Comparison of ENCODE assay signal across 1 cellular context in the genomic region with DNA sequence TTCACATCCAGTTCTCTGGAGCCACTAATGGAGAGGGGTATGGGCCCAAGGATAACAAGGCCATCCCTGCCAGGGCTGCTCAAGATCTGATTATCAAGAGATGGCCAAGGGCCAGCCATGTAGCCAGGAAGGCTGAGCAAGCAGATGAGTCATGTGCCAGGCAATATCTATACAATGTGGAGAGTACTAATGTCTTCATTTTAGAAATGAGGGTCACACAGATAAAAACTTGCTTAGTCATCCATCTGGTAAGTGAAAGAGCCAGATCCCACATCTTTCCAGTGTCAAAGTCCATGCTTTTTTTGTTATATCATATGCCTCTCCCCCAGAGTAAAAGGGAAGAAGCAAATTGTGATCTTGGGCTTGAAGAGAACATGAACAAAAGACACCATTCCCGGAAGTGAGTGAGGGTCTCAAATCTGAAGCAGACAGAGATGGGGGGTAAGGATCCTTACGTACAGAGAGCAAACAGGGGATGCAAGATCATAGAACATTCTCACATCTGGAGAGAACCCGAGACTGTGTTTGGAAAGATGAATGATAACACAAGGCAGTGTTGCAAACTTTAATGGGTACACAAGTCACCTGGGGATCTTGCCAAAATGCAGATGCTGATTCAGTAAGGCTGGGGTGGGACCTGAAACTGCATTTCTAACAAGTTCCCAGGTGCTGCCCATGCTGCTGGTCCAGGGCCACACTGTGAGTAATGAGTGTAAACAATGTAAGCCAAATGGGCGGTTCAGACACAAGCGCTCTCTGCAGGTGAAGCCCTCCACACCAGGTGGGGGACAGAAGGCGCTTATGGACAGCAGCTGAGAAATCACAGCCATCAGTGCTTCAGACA.
TF ChIP-seq lines count a peak whose summit lies in the region.

No MANE protein-coding gene starts in this region.

TF ChIP-seq in K562, 482 proteins besides CTCF, POLR2A, EP300 and RAD21 (continued from another document and continues in another):
- TF ChIP-seq, protein P1, sequence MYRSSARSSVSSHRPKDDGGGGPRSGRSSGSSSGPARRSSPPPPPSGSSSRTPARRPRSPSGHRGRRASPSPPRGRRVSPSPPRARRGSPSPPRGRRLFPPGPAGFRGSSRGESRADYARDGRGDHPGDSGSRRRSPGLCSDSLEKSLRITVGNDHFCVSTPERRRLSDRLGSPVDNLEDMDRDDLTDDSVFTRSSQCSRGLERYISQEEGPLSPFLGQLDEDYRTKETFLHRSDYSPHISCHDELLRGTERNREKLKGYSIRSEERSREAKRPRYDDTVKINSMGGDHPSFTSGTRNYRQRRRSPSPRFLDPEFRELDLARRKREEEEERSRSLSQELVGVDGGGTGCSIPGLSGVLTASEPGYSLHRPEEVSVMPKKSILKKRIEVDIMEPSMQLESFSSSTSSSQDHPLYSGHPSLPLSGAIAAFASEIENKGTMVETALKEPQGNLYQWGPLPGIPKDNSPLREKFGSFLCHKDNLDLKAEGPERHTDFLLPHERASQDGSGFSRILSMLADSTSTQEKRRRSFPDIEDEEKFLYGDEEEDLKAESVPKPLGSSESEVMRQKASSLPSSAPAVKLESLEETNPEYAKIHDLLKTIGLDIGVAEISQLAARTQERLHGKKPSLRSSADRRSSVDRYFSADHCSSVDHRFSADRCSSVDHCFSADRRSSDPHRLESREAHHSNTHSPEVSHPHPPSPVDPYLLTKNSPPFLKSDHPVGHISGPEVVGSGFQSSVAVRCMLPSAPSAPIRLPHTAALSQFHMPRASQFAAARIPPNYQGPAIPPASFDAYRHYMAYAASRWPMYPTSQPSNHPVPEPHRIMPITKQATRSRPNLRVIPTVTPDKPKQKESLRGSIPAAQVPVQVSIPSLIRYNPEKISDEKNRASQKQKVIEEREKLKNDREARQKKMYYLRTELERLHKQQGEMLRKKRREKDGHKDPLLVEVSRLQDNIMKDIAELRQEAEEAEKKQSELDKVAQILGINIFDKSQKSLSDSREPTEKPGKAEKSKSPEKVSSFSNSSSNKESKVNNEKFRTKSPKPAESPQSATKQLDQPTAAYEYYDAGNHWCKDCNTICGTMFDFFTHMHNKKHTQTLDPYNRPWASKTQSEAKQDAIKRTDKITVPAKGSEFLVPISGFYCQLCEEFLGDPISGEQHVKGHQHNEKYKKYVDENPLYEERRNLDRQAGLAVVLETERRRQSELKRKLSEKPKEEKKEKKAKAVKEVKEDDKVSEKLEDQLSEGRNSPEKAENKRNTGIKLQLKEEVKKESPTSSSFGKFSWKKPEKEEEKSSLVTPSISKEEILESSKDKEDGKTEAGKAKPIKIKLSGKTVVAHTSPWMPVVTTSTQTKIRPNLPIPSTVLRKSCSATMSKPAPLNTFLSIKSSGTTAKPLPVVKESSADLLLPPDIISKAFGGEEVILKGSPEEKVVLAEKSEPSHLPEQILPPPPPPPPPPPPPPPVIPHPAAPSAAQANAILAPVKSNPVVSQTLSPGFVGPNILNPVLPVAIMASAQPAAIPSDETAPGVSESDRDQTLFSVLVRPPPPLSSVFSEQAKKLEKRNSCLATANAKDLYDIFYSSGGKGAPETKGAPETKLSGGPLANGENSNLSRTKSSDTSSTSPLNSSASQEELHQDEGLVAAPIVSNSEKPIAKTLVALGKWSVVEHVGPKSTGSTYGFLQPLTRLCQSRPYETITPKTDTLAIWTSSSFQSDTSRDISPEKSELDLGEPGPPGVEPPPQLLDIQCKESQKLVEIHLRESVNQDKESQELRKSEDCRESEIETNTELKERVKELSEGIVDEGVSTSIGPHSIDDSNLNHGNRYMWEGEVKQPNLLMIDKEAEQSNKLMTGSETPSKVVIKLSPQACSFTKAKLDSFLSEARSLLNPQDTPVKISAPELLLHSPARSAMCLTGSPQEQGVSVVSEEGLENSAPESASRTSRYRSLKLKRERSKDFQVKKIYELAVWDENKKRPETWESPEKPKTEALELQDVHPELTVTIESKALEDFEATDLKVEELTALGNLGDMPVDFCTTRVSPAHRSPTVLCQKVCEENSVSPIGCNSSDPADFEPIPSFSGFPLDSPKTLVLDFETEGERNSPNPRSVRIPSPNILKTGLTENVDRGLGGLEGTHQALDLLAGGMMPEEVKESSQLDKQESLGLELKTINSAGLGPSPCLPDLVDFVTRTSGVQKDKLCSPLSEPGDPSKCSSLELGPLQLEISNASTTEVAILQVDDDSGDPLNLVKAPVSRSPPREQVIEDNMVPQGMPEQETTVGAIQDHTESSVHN (IDR thresholded peaks at IDR 0.05; ENCODE audit: borderline replicate concordance in 1 of 2, low read depth in 1 of 2), result peak in 1 of 2 experiments; percentile 56; a peak in 1 of 4 replicates
- TF ChIP-seq ZNF57 (CRISPR knock-in tag; IDR thresholded peaks at IDR 0.05) (no peak), HDAC6 (IDR thresholded peaks at IDR 0.05; ENCODE audit: low read depth, low read length) (no peak), FOXK2 (conservative IDR thresholded peaks at IDR 0.05 in 1 of 2, IDR thresholded peaks at IDR 0.05 in 1 of 2; ENCODE audit: low read depth in 2 of 2) (no peak), CBFA2T2 (conservative IDR thresholded peaks at IDR 0.05) (peak; percentile 93), THRAP3 (IDR thresholded peaks at IDR 0.05; ENCODE audit: borderline replicate concordance) (no peak), PYGO2 (tag; IDR thresholded peaks at IDR 0.05) (no peak), KLF6 (CRISPR knock-in tag; IDR thresholded peaks at IDR 0.05; ENCODE audit: borderline replicate concordance) (no peak), ZNF707 (CRISPR knock-in tag; conservative IDR thresholded peaks at IDR 0.05) (no peak), ZNF76 (CRISPR knock-in tag; IDR thresholded peaks at IDR 0.05; ENCODE audit: borderline replicate concordance) (no peak), ZNF561 (CRISPR knock-in tag; conservative IDR thresholded peaks at IDR 0.05) (no peak), RFX1 (IDR thresholded peaks at IDR 0.05) (no peak), TGIF2 (CRISPR knock-in tag; IDR thresholded peaks at IDR 0.05) (no peak), DIDO1 (tag; IDR thresholded peaks at IDR 0.05; ENCODE audit: low read depth) (no peak), POLR3G (IDR thresholded peaks at IDR 0.05; ENCODE audit: extremely low read depth, insufficient read length, insufficient replicate concordance) (no peak), ETV5 (CRISPR knock-in tag; IDR thresholded peaks at IDR 0.05; ENCODE audit: low read depth) (no peak), ZNF764 (CRISPR knock-in tag; IDR thresholded peaks at IDR 0.05; ENCODE audit: low read depth) (no peak), CEBPG (CRISPR knock-in tag; IDR thresholded peaks at IDR 0.05) (no peak), CEBPG (tag; conservative IDR thresholded peaks at IDR 0.05 in 1 of 2, IDR thresholded peaks at IDR 0.05 in 1 of 2) (no peak; a peak in 1 of 4 replicates), CBX1 (IDR thresholded peaks at IDR 0.05; ENCODE audit: low read depth) (no peak)
- TF ChIP-seq, protein P2, sequence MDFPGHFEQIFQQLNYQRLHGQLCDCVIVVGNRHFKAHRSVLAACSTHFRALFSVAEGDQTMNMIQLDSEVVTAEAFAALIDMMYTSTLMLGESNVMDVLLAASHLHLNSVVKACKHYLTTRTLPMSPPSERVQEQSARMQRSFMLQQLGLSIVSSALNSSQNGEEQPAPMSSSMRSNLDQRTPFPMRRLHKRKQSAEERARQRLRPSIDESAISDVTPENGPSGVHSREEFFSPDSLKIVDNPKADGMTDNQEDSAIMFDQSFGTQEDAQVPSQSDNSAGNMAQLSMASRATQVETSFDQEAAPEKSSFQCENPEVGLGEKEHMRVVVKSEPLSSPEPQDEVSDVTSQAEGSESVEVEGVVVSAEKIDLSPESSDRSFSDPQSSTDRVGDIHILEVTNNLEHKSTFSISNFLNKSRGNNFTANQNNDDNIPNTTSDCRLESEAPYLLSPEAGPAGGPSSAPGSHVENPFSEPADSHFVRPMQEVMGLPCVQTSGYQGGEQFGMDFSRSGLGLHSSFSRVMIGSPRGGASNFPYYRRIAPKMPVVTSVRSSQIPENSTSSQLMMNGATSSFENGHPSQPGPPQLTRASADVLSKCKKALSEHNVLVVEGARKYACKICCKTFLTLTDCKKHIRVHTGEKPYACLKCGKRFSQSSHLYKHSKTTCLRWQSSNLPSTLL (IDR thresholded peaks at IDR 0.05), result no peak
- TF ChIP-seq, protein P3, sequence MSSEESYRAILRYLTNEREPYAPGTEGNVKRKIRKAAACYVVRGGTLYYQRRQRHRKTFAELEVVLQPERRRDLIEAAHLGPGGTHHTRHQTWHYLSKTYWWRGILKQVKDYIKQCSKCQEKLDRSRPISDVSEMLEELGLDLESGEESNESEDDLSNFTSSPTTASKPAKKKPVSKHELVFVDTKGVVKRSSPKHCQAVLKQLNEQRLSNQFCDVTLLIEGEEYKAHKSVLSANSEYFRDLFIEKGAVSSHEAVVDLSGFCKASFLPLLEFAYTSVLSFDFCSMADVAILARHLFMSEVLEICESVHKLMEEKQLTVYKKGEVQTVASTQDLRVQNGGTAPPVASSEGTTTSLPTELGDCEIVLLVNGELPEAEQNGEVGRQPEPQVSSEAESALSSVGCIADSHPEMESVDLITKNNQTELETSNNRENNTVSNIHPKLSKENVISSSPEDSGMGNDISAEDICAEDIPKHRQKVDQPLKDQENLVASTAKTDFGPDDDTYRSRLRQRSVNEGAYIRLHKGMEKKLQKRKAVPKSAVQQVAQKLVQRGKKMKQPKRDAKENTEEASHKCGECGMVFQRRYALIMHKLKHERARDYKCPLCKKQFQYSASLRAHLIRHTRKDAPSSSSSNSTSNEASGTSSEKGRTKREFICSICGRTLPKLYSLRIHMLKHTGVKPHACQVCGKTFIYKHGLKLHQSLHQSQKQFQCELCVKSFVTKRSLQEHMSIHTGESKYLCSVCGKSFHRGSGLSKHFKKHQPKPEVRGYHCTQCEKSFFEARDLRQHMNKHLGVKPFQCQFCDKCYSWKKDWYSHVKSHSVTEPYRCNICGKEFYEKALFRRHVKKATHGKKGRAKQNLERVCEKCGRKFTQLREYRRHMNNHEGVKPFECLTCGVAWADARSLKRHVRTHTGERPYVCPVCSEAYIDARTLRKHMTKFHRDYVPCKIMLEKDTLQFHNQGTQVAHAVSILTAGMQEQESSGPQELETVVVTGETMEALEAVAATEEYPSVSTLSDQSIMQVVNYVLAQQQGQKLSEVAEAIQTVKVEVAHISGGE (CRISPR knock-in tag; IDR thresholded peaks at IDR 0.05), result 0 out of 6 replicates have a peak, but pooled peaks of 1 of the 3 experiments have one; percentile 52
- TF ChIP-seq, protein P4, sequence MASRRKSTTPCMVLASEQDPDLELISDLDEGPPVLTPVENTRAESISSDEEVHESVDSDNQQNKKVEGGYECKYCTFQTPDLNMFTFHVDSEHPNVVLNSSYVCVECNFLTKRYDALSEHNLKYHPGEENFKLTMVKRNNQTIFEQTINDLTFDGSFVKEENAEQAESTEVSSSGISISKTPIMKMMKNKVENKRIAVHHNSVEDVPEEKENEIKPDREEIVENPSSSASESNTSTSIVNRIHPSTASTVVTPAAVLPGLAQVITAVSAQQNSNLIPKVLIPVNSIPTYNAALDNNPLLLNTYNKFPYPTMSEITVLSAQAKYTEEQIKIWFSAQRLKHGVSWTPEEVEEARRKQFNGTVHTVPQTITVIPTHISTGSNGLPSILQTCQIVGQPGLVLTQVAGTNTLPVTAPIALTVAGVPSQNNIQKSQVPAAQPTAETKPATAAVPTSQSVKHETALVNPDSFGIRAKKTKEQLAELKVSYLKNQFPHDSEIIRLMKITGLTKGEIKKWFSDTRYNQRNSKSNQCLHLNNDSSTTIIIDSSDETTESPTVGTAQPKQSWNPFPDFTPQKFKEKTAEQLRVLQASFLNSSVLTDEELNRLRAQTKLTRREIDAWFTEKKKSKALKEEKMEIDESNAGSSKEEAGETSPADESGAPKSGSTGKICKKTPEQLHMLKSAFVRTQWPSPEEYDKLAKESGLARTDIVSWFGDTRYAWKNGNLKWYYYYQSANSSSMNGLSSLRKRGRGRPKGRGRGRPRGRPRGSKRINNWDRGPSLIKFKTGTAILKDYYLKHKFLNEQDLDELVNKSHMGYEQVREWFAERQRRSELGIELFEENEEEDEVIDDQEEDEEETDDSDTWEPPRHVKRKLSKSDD (conservative IDR thresholded peaks at IDR 0.05; ENCODE audit: low read length), result no peak
- TF ChIP-seq, protein P5, sequence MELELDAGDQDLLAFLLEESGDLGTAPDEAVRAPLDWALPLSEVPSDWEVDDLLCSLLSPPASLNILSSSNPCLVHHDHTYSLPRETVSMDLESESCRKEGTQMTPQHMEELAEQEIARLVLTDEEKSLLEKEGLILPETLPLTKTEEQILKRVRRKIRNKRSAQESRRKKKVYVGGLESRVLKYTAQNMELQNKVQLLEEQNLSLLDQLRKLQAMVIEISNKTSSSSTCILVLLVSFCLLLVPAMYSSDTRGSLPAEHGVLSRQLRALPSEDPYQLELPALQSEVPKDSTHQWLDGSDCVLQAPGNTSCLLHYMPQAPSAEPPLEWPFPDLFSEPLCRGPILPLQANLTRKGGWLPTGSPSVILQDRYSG (tag; conservative IDR thresholded peaks at IDR 0.05; ENCODE audit: low read depth), result 0 out of 2 replicates have a peak, but pooled peaks have one; percentile 21
